8 cellular contexts compared by ENCODE assay signal in genomic region chr1:157073944-157074685, GRCh38. TPM values are rescaled to one million over a fixed set of nuclear protein-coding genes. Genes with fewer than 3 reads are reported as not detected.
DNase-seq lines count a peak whose midpoint lies in the region; ATAC-seq and TF ChIP-seq lines count a peak whose summit lies in the region.

No MANE protein-coding gene starts in this region.

- no peak for ATAC-seq in HG02884 (IDR thresholded peaks at IDR 0.05; ENCODE audit: unreplicated experiment)
- ATAC-seq in GM21526 (IDR thresholded peaks at IDR 0.05; ENCODE audit: low FRiP score, unreplicated experiment): no peak

- no peak overlapping the region for H3K27ac Mint-ChIP-seq in activated naive CD4-positive, alpha-beta T cell treated with anti-CD3 and anti-CD28 coated beads for 36 hours
- no peak overlapping the region for H3K27ac Mint-ChIP-seq in progenitor cell of endocrine pancreas

- H3K9me3 ChIP-seq in AG04450 (ENCODE audit: control insufficient read depth, insufficient read depth, low read length): no peaks in the 10 kb centered on the region

- H3K4me3 ChIP-seq in AG04450 (ENCODE audit: low read depth, low read length): no peak overlapping the region

- no peaks in the 10 kb centered on the region for H3K9me3 Mint-ChIP-seq in activated naive CD4-positive, alpha-beta T cell treated with anti-CD3 and anti-CD28 coated beads for 36 hours
- H3K9me3 Mint-ChIP-seq in progenitor cell of endocrine pancreas (ENCODE audit: low read depth): no peaks in the 10 kb centered on the region

- POLR2A ChIA-PET in AG04450 (lab: Yijun Ruan, JAX): no interaction called here

- TF ChIP-seq CTCF in AG04450 (IDR thresholded peaks at IDR 0.05; ENCODE audit: low read depth, low read length) (peak; percentile 71), GM13977 (IDR thresholded peaks at IDR 0.05; ENCODE audit: extremely low read depth, insufficient read depth, missing control alignments) (peak; percentile 70), progenitor cell of endocrine pancreas (IDR thresholded peaks at IDR 0.05; ENCODE audit: unreplicated experiment) (peak; percentile 69)

- H3K27me3 ChIP-seq in AG04450 (ENCODE audit: control insufficient read depth, insufficient read depth, low read length): peaks cover 15% of the 10 kb centered on the region

- peak; percentile 32 for DNase-seq in AG04450 (ENCODE audit: low read depth, low spot score)
- DNase-seq in GM13977 (ENCODE audit: low spot score): peak; percentile 59
- DNase-seq in NCI-H774 (lab: John Stamatoyannopoulos, UW): peak; percentile 67
- peak; percentile 72 for DNase-seq in activated naive CD4-positive, alpha-beta T cell treated with anti-CD3 and anti-CD28 coated beads for 36 hours
- DNase-seq in head of caudate nucleus: peak; percentile 29 to 88 (median 71)
- DNase-seq in progenitor cell of endocrine pancreas (ENCODE audit: low spot score, unreplicated experiment): peak; percentile 48

- intact Hi-C loops in activated naive CD4-positive, alpha-beta T cell treated with anti-CD3 and anti-CD28 coated beads for 36 hours (cut with micrococcal nuclease): loop anchor here (1.0 to 10.0 kb wide), 2 partner anchors 164 to 179 kb away; partner anchors contain the start of gene PEAR1
- intact Hi-C loops in head of caudate nucleus (cut with DNase I): no loop called here

- in situ Hi-C loops in GM13977 (cut with MboI; ENCODE audit: low pct_unique_long_range_greater_than_20kb, low sequenced_read_pairs, unreplicated experiment): no loop called here

- H3K36me3 Mint-ChIP-seq in activated naive CD4-positive, alpha-beta T cell treated with anti-CD3 and anti-CD28 coated beads for 36 hours (ENCODE audit: low read depth): no peaks in the 10 kb centered on the region
- H3K36me3 Mint-ChIP-seq in progenitor cell of endocrine pancreas (ENCODE audit: insufficient read depth): no peaks in the 10 kb centered on the region

- H3K27me3 Mint-ChIP-seq in activated naive CD4-positive, alpha-beta T cell treated with anti-CD3 and anti-CD28 coated beads for 36 hours (ENCODE audit: low read depth): peaks cover 10% of the 10 kb centered on the region
- H3K27me3 Mint-ChIP-seq in progenitor cell of endocrine pancreas: peaks cover 14% of the 10 kb centered on the region

- CTCF ChIA-PET in AG04450 (lab: Charles Lee): interaction anchor here (0.6 to 3.5 kb wide), 27 partner anchors 10 to 348 kb away, joined by 3 to 31 read pairs (median 6); partner anchors contain the start of gene NTRK1
- CTCF ChIA-PET in activated naive CD4-positive, alpha-beta T cell treated with anti-CD3 and anti-CD28 coated beads for 36 hours (lab: Charles Lee): interaction anchor here (0.6 to 2.2 kb wide), 16 partner anchors 13 to 162 kb away, joined by 3 to 6 read pairs (median 4); no protein-coding TSS in a partner anchor

- peaks cover 1% of the 10 kb centered on the region for H3K4me1 Mint-ChIP-seq in activated naive CD4-positive, alpha-beta T cell treated with anti-CD3 and anti-CD28 coated beads for 36 hours (ENCODE audit: low read depth)
- H3K4me1 Mint-ChIP-seq in progenitor cell of endocrine pancreas (ENCODE audit: low read depth): no peaks in the 10 kb centered on the region

- H3K27ac ChIP-seq in AG04450 (ENCODE audit: low read depth, low read length): no peak overlapping the region

- no peak overlapping the region for H3K4me3 Mint-ChIP-seq in activated naive CD4-positive, alpha-beta T cell treated with anti-CD3 and anti-CD28 coated beads for 36 hours
- no peak overlapping the region for H3K4me3 Mint-ChIP-seq in progenitor cell of endocrine pancreas (ENCODE audit: low read depth)

RNA-seq across cellular contexts. Expression of gene ETV3L, which starts 25.5 kb away (rescaled TPM):
- polyA plus RNA-seq in AG04450 (2011; rRNA removed): 0.04 and 0.07 TPM in 2 replicates
- not detected in 2 replicates for polyA minus RNA-seq in AG04450 (2011; rRNA and poly(A)+ RNA removed)
- not detected for total RNA-seq in activated naive CD4-positive, alpha-beta T cell treated with anti-CD3 and anti-CD28 coated beads for 36 hours
- total RNA-seq in progenitor cell of endocrine pancreas: 0.67 and 0.72 TPM in 2 replicates

RNA-seq across cellular contexts. Expression of gene ARHGEF11, which starts 28.6 kb away (rescaled TPM):
- polyA plus RNA-seq in AG04450 (2011; rRNA removed): 14.5 and 14.8 TPM in 2 replicates
- 35.8 and 41.1 TPM in 2 replicates for polyA minus RNA-seq in AG04450 (2011; rRNA and poly(A)+ RNA removed)
- total RNA-seq in activated naive CD4-positive, alpha-beta T cell treated with anti-CD3 and anti-CD28 coated beads for 36 hours: 1 to 10 TPM; 3.2 to 3.4 TPM
- total RNA-seq in progenitor cell of endocrine pancreas: 55.9 and 56.7 TPM in 2 replicates

Comparison
In these comparisons a context has a peak if more than half of its experiments do, and no peak if none do; other contexts are left out.
1. RNA of gene ARHGEF11, which starts 28.6 kb away (total RNA-seq): 55.9 to 56.7 TPM in progenitor cell of endocrine pancreas; 3.2 to 3.4 TPM in activated naive CD4-positive, alpha-beta T cell treated with anti-CD3 and anti-CD28 coated beads for 36 hours; every median in the first group is over 10 times any median in the second.
2. Peak in every context shown above with its lines, with median percentiles within 50 percentile points of each other: DNase-seq and CTCF ChIP-seq.